In genomic region chr5:178209334-178210072, GRCh38 we compare ENCODE assay signal across 15 cellular contexts. TPM values are rescaled to one million over a fixed set of nuclear protein-coding genes. Genes with fewer than 3 reads are reported as not detected.
A peak's percentile ranks its signal among the peaks of the same experiment; 100 is the strongest.
DNase-seq lines count a peak whose midpoint lies in the region; ATAC-seq, FAIRE-seq and TF ChIP-seq lines count a peak whose summit lies in the region.
"Had no signal": no experiment of that assay in that cellular context is flagged by ENCODE, and none has a peak within 500 bp of the region (broad histone marks: within the 10 kb centered on the region; RNA-seq: fewer than 3 reads in every experiment).

No MANE protein-coding gene starts in this region.

- no peak overlapping the region for H2BK120ac ChIP-seq in trophoblast cell (ENCODE audit: insufficient read depth, low read length, poor library complexity)

- no peak overlapping the region for H3K4ac ChIP-seq in trophoblast cell (ENCODE audit: low read depth, low read length)

- H3K4me2 ChIP-seq in K562 (ENCODE audit: insufficient read depth, low read length): no peak overlapping the region
- no peak overlapping the region for H3K4me2 ChIP-seq in trophoblast cell (ENCODE audit: low read length)
- H3K4me2 ChIP-seq in MM.1S (ENCODE audit: low read depth, low read length): no peak overlapping the region

- peaks cover 17% of the 10 kb centered on the region for H3K27me3 Mint-ChIP-seq in HFFc6 (ENCODE audit: insufficient read depth)

- no peak for FAIRE-seq in K562 (lab: Jason Lieb, UNC)

- no peak overlapping the region for H3K23ac ChIP-seq in trophoblast cell (ENCODE audit: low read length)

- H3K18ac ChIP-seq in trophoblast cell (ENCODE audit: low read length): peak overlapping the region; percentile 4

- peaks cover 6% of the 10 kb centered on the region for H3K79me1 ChIP-seq in trophoblast cell (ENCODE audit: low read length)

- TF ChIP-seq RAD21 in K562 (CRISPR knock-in tag; conservative IDR thresholded peaks at IDR 0.05 in 1 of 2, IDR thresholded peaks at IDR 0.05 in 1 of 2): no peak

- intact Hi-C loops in K562 (cut with micrococcal nuclease): no loop called here

- H3K27ac Mint-ChIP-seq in HFFc6: 0 out of 2 replicates have a peak overlapping the region, but pooled peaks have one; percentile 24

- H3K9ac ChIP-seq in K562 (ENCODE audit: insufficient read depth in 1 of 2, low read depth in 2 of 2, low read length in 2 of 2): peak overlapping the region in 1 of 2 experiments; percentile 7; a peak in 1 of 4 replicates
- H3K9ac ChIP-seq in trophoblast cell (ENCODE audit: low read length): no peak overlapping the region
- H3K9ac ChIP-seq in MM.1S (ENCODE audit: low read length): no peak overlapping the region

- TF ChIP-seq CTCF in HFFc6 (IDR thresholded peaks at IDR 0.05) (no peak), K562 (IDR thresholded peaks at IDR 0.05 in 2 of 3, conservative IDR thresholded peaks at IDR 0.05 in 1 of 3; ENCODE audit: insufficient read depth in 2 of 3, low read depth in 1 of 3, low read length in 3 of 3) (no peak), MM.1S (IDR thresholded peaks at IDR 0.05; ENCODE audit: low read length) (no peak)

- peaks cover 79% of the 10 kb centered on the region for H4K20me1 ChIP-seq in K562 (replicated peaks; ENCODE audit: control insufficient read depth, insufficient read depth, low read length)
- H4K20me1 ChIP-seq in MM.1S (ENCODE audit: insufficient read depth, low read length): peaks cover 54% of the 10 kb centered on the region

- TF ChIP-seq POLR2A in K562 (conservative IDR thresholded peaks at IDR 0.05): peak; percentile 22

- no peak overlapping the region for H2BK5ac ChIP-seq in trophoblast cell (ENCODE audit: low read depth, low read length, poor library complexity)

- peaks cover 54% of the 10 kb centered on the region for H3K79me2 ChIP-seq in K562 (ENCODE audit: control insufficient read depth, insufficient read depth, low read length)
- peaks cover 21% of the 10 kb centered on the region for H3K79me2 ChIP-seq in trophoblast cell (ENCODE audit: control insufficient read depth, insufficient read depth, low read length, poor library complexity)
- peaks cover 67% of the 10 kb centered on the region for H3K79me2 ChIP-seq in MM.1S (ENCODE audit: low read length)

- 88% methylated on average over 8 of the region's 8 CpGs for WGBS in K562 (ENCODE audit: insufficient coverage, low coverage, missing lambda C conversion rate)
- no CpG with 5 or more reads among the region's 8 CpGs for WGBS in trophoblast cell (ENCODE audit: extremely low coverage, insufficient coverage, insufficient read length)

- H3F3A ChIP-seq in MM.1S (ENCODE audit: insufficient read depth, low read length): peaks cover 39% of the 10 kb centered on the region

- ATAC-seq in K562: no peak
- ATAC-seq in HG03378 (IDR thresholded peaks at IDR 0.05; ENCODE audit: unreplicated experiment): no peak
- ATAC-seq: heart left ventricle had no signal

- H2BK12ac ChIP-seq in trophoblast cell (ENCODE audit: low read length): no peak overlapping the region

- no TSS peak for BruUV-seq in K562 (replicated peaks; lab: Mats Ljungman, UMichigan)

- H4K12ac ChIP-seq in trophoblast cell (ENCODE audit: low read depth, low read length): no peak overlapping the region

- peaks cover 20 to 21% of the 10 kb centered on the region in 2 experiments; a peak in 4 of 5 replicates for H3K4me1 ChIP-seq in K562 (replicated peaks in 1 of 2; ENCODE audit: control insufficient read depth in 2 of 2, insufficient read depth in 2 of 2, low read length in 2 of 2)
- H3K4me1 ChIP-seq in trophoblast cell (ENCODE audit: control insufficient read depth in 1 of 2, insufficient read depth in 2 of 2, low read length in 2 of 2): peaks cover 0 to 16% of the 10 kb centered on the region in 2 experiments
- peaks cover 13% of the 10 kb centered on the region for H3K4me1 ChIP-seq in MM.1S (ENCODE audit: low read length)

- in situ Hi-C loops in K562 (cut with MboI): no loop called here

- peaks cover 10% of the 10 kb centered on the region for H3K9me1 ChIP-seq in K562 (ENCODE audit: control insufficient read depth, insufficient read depth, low read length)

- H3K9me3 Mint-ChIP-seq in HFFc6: peaks cover under 1% of the 10 kb centered on the region; the same call in 1 of the 2 replicates

- peaks cover 26% of the 10 kb centered on the region for H3K4me1 Mint-ChIP-seq in HFFc6 (ENCODE audit: low read depth)

- POLR2A ChIA-PET in K562 (lab: Yijun Ruan, JAX): interaction anchor here (0.7 to 12.7 kb wide), 3 partner anchors 13 to 173 kb away, joined by 3 to 162 read pairs (median 5); partner anchors contain the start of gene PHYKPL

- no peak overlapping the region for H4K91ac ChIP-seq in trophoblast cell (ENCODE audit: low read depth, low read length)

- H3K27me3 ChIP-seq in K562 (ENCODE audit: control insufficient read depth in 2 of 2, insufficient read depth in 2 of 2, low read length in 2 of 2) (no peaks in the 10 kb centered on the region), trophoblast cell (ENCODE audit: insufficient read depth, low read length) (peaks cover 3% of the 10 kb centered on the region), MM.1S (replicated peaks; ENCODE audit: insufficient read depth, low read length) (no peaks in the 10 kb centered on the region)
- H3K27me3 ChIP-seq: heart left ventricle, stomach had no signal

- H3K4me3 ChIP-seq in K562: no peak overlapping the region
- no peak overlapping the region for H3K4me3 ChIP-seq in trophoblast cell (ENCODE audit: low read depth, low read length)
- H3K4me3 ChIP-seq in MM.1S (ENCODE audit: low read length): no peak overlapping the region
- H3K4me3 ChIP-seq: heart left ventricle had no signal

- no peak for TF ChIP-seq EP300 in K562 (IDR thresholded peaks at IDR 0.05; ENCODE audit: low read length)

- H2AFZ ChIP-seq in K562 (ENCODE audit: low read depth, low read length): no peak overlapping the region
- H2AFZ ChIP-seq in trophoblast cell (ENCODE audit: insufficient read depth, low read length, poor library complexity): no peak overlapping the region
- no peak overlapping the region for H2AFZ ChIP-seq in MM.1S (ENCODE audit: low read length)

- H3K36me3 Mint-ChIP-seq in HFFc6 (ENCODE audit: low read depth): peaks cover 44% of the 10 kb centered on the region

- CTCF ChIA-PET in K562 (lab: Yijun Ruan, JAX; ENCODE audit: low intra/inter-chr PET ratio): no interaction called here

- H3K36me3 ChIP-seq in K562 (ENCODE audit: control insufficient read depth, insufficient read depth, low read length) (peaks cover 93% of the 10 kb centered on the region), trophoblast cell (ENCODE audit: control insufficient read depth in 1 of 2, insufficient read depth in 2 of 2, low read length in 2 of 2) (peaks cover 71 to 81% of the 10 kb centered on the region in 2 experiments), MM.1S (replicated peaks; ENCODE audit: insufficient read depth, low read length) (peaks cover 51% of the 10 kb centered on the region)

- no peak overlapping the region for H2AK5ac ChIP-seq in trophoblast cell (ENCODE audit: low read length)

- no peak overlapping the region for H3K4me3 Mint-ChIP-seq in HFFc6

- DNase-seq in ELF-1 (ENCODE audit: low read depth, low spot score): peak; percentile 4
- no peak for DNase-seq in HFFc6
- no peak for DNase-seq in K562 (ENCODE audit: extremely low read depth in 1 of 4, low spot score in 3 of 4)
- no peak for DNase-seq in trophoblast cell
- no peak for DNase-seq in MM.1S
- DNase-seq in T-helper 2 cell: no peak
- DNase-seq: central memory CD4-positive, alpha-beta T cell; kidney glomerular epithelial cell; NCI-H1417 treated with DMSO at 0.1 percent for 48 hours; NCI-H446 treated with DMSO at 0.1 percent for 48 hours; stomach had no signal

- H3K9me2 ChIP-seq in MM.1S (replicated peaks; ENCODE audit: insufficient read depth, low read length): no peaks in the 10 kb centered on the region

- no peak overlapping the region for H3K14ac ChIP-seq in trophoblast cell (ENCODE audit: low read length)

- H3K9me3 ChIP-seq in K562 (replicated peaks; ENCODE audit: control insufficient read depth, insufficient read depth, low read depth, low read length) (no peaks in the 10 kb centered on the region), trophoblast cell (ENCODE audit: insufficient read depth, low read depth, low read length) (no peaks in the 10 kb centered on the region), MM.1S (replicated peaks; ENCODE audit: insufficient read depth, low read length) (no peaks in the 10 kb centered on the region)
- H3K9me3 ChIP-seq: heart left ventricle, stomach had no signal

- no peak overlapping the region for H3K27ac ChIP-seq in K562 (ENCODE audit: extremely low read depth, low read depth, low read length)
- H3K27ac ChIP-seq in trophoblast cell (ENCODE audit: low read depth, low read length): no peak overlapping the region
- H3K27ac ChIP-seq in MM.1S (ENCODE audit: low read length): no peak overlapping the region
- H3K27ac ChIP-seq: heart left ventricle had no signal

- H4K8ac ChIP-seq in trophoblast cell (ENCODE audit: low read depth, low read length): no peak overlapping the region

RNA-seq across cellular contexts. Expression of gene HNRNPAB, which starts 5.2 kb away (rescaled TPM):
- total RNA-seq in HFFc6 (2021; fragmentation: NEBNext Ultra II Directional; extraction: Animal tissue kit (Norgen Biotek cat#: 25700)): 100 to 1,000 TPM; 153 to 218 (median 197) TPM
- 107 and 112 TPM in 2 replicates for total RNA-seq in K562 (2011; cell fraction: chromatin; rRNA removed; ENCODE audit: low replicate concordance)
- total RNA-seq in K562 (2011; cell fraction: nucleolus; rRNA removed): 50.4 and 55.9 TPM in 2 replicates
- total RNA-seq in K562 (2011; cell fraction: nucleoplasm; rRNA removed): 93.1 and 119 TPM in 2 replicates
- total RNA-seq in K562 (2014; rRNA removed) (236 and 251 TPM in 2 replicates), K562 (2014; rRNA removed; fragmentation: Illumina TruSeq; extraction: Trizol) (193 and 210 TPM in 2 replicates), K562 (2015; rRNA removed; fragmentation: Illumina TruSeq; extraction: Trizol) (213 and 223 TPM in 2 replicates), K562 (2021) (299 and 351 TPM in 2 replicates)
- polyA plus RNA-seq in K562 (2011; rRNA removed) (160 and 253 TPM in 2 replicates), K562 (2014; fragmentation: Illumina TruSeq; extraction: Trizol) (284 and 307 TPM in 2 replicates), K562 (2014; fragmentation: Nextera tagmentation; extraction: Ambion mirVana) (10 to 100 TPM; 34.6 to 44.7 TPM), K562 (2014; rRNA removed) (404 and 425 TPM in 2 replicates)
- polyA plus RNA-seq in K562 (2011; cell fraction: cytosol; rRNA removed): 229 and 236 TPM in 2 replicates
- 131 TPM in 2 replicates for polyA plus RNA-seq in K562 (2011; cell fraction: nucleus; rRNA removed)
- polyA plus RNA-seq in K562 (2012): 175 and 305 TPM in 2 replicates
- polyA minus RNA-seq in K562 (2011; rRNA and poly(A)+ RNA removed): 75.6 and 103 TPM in 2 replicates
- 69.1 and 82.2 TPM in 2 replicates for polyA minus RNA-seq in K562 (2011; cell fraction: cytosol; rRNA and poly(A)+ RNA removed)
- 31.9 and 48.4 TPM in 2 replicates for polyA minus RNA-seq in K562 (2011; cell fraction: nucleus; rRNA and poly(A)+ RNA removed)
- 170 and 172 TPM in 2 replicates for polyA plus RNA-seq in trophoblast cell (2013)

RNA-seq across cellular contexts. Expression of gene GMCL2, which starts 22.3 kb away (rescaled TPM):
- total RNA-seq in HFFc6 (2021; fragmentation: NEBNext Ultra II Directional; extraction: Animal tissue kit (Norgen Biotek cat#: 25700)): not detected
- total RNA-seq in K562 (2011; cell fraction: chromatin; rRNA removed; ENCODE audit: low replicate concordance): 0.14 TPM in 1 of 2 replicates, not detected in the other
- total RNA-seq in K562 (2011; cell fraction: nucleolus; rRNA removed): not detected in 2 replicates
- not detected in 2 replicates for total RNA-seq in K562 (2011; cell fraction: nucleoplasm; rRNA removed)
- not detected in 2 replicates for total RNA-seq in K562 (2014; rRNA removed)
- total RNA-seq in K562 (2014; rRNA removed; fragmentation: Illumina TruSeq; extraction: Trizol): 0.04 TPM in 1 of 2 replicates, not detected in the other
- not detected in 2 replicates for total RNA-seq in K562 (2015; rRNA removed; fragmentation: Illumina TruSeq; extraction: Trizol)
- total RNA-seq in K562 (2021): not detected in 2 replicates
- 0.03 TPM in 1 of 2 replicates, not detected in the other for polyA plus RNA-seq in K562 (2011; rRNA removed)
- polyA plus RNA-seq in K562 (2011; cell fraction: cytosol; rRNA removed): not detected in 2 replicates
- polyA plus RNA-seq in K562 (2011; cell fraction: nucleus; rRNA removed): not detected in 2 replicates
- not detected in 2 replicates for polyA plus RNA-seq in K562 (2012)
- not detected in 2 replicates for polyA plus RNA-seq in K562 (2014; fragmentation: Illumina TruSeq; extraction: Trizol)
- not detected for polyA plus RNA-seq in K562 (2014; fragmentation: Nextera tagmentation; extraction: Ambion mirVana)
- polyA plus RNA-seq in K562 (2014; rRNA removed): not detected in 2 replicates
- 0.06 TPM in 1 of 2 replicates, not detected in the other for polyA minus RNA-seq in K562 (2011; rRNA and poly(A)+ RNA removed)
- not detected in 2 replicates for polyA minus RNA-seq in K562 (2011; cell fraction: cytosol; rRNA and poly(A)+ RNA removed)
- not detected in 2 replicates for polyA minus RNA-seq in K562 (2011; cell fraction: nucleus; rRNA and poly(A)+ RNA removed)
- not detected in 2 replicates for polyA plus RNA-seq in trophoblast cell (2013)
- total RNA-seq: epithelial cell of proximal tubule, heart left ventricle, OCI-LY7, stomach had no signal
- polyA plus RNA-seq: heart left ventricle, stomach had no signal

RNA-seq across cellular contexts. Expression of gene PHYKPL, which starts 23.1 kb away (rescaled TPM):
- total RNA-seq in HFFc6 (2021; fragmentation: NEBNext Ultra II Directional; extraction: Animal tissue kit (Norgen Biotek cat#: 25700)): 10 to 100 TPM; 18.7 to 25.6 (median 23.9) TPM
- total RNA-seq in K562 (2011; cell fraction: chromatin; rRNA removed; ENCODE audit: low replicate concordance): 203 and 378 TPM in 2 replicates
- total RNA-seq in K562 (2011; cell fraction: nucleolus; rRNA removed): 205 and 217 TPM in 2 replicates
- 219 and 287 TPM in 2 replicates for total RNA-seq in K562 (2011; cell fraction: nucleoplasm; rRNA removed)
- total RNA-seq in K562 (2014; rRNA removed): 18.6 and 21.6 TPM in 2 replicates
- 13.9 and 18.4 TPM in 2 replicates for total RNA-seq in K562 (2014; rRNA removed; fragmentation: Illumina TruSeq; extraction: Trizol)
- total RNA-seq in K562 (2015; rRNA removed; fragmentation: Illumina TruSeq; extraction: Trizol): 16.7 and 17.1 TPM in 2 replicates
- 34.0 and 34.7 TPM in 2 replicates for total RNA-seq in K562 (2021)
- 25.6 and 40.7 TPM in 2 replicates for polyA plus RNA-seq in K562 (2011; rRNA removed)
- 18.3 and 25.8 TPM in 2 replicates for polyA plus RNA-seq in K562 (2011; cell fraction: cytosol; rRNA removed)
- polyA plus RNA-seq in K562 (2011; cell fraction: nucleus; rRNA removed): 126 and 156 TPM in 2 replicates
- polyA plus RNA-seq in K562 (2012): 19.8 and 52.3 TPM in 2 replicates
- polyA plus RNA-seq in K562 (2014; fragmentation: Illumina TruSeq; extraction: Trizol): 19.6 and 20.1 TPM in 2 replicates
- 1 to 10 TPM; 4.7 to 6.5 TPM for polyA plus RNA-seq in K562 (2014; fragmentation: Nextera tagmentation; extraction: Ambion mirVana)
- polyA plus RNA-seq in K562 (2014; rRNA removed): 31.9 and 32.0 TPM in 2 replicates
- polyA minus RNA-seq in K562 (2011; rRNA and poly(A)+ RNA removed): 33.9 and 36.4 TPM in 2 replicates
- 9.2 and 15.5 TPM in 2 replicates for polyA minus RNA-seq in K562 (2011; cell fraction: cytosol; rRNA and poly(A)+ RNA removed)
- polyA minus RNA-seq in K562 (2011; cell fraction: nucleus; rRNA and poly(A)+ RNA removed): 71.5 and 72.2 TPM in 2 replicates
- 12.4 and 12.8 TPM in 2 replicates for polyA plus RNA-seq in trophoblast cell (2013)

RNA-seq across cellular contexts. Expression of gene NHP2, which starts 55.8 kb away (rescaled TPM):
- total RNA-seq in HFFc6 (2021; fragmentation: NEBNext Ultra II Directional; extraction: Animal tissue kit (Norgen Biotek cat#: 25700)): 100 to 1,000 TPM; 172 to 204 (median 184) TPM
- 43.3 and 92.9 TPM in 2 replicates for total RNA-seq in K562 (2011; cell fraction: chromatin; rRNA removed; ENCODE audit: low replicate concordance)
- 96.6 and 97.4 TPM in 2 replicates for total RNA-seq in K562 (2011; cell fraction: nucleolus; rRNA removed)
- total RNA-seq in K562 (2011; cell fraction: nucleoplasm; rRNA removed): 76.8 and 91.9 TPM in 2 replicates
- total RNA-seq in K562 (2014; rRNA removed) (559 and 622 TPM in 2 replicates), K562 (2014; rRNA removed; fragmentation: Illumina TruSeq; extraction: Trizol) (128 and 144 TPM in 2 replicates), K562 (2015; rRNA removed; fragmentation: Illumina TruSeq; extraction: Trizol) (255 and 258 TPM in 2 replicates), K562 (2021) (304 and 309 TPM in 2 replicates)
- polyA plus RNA-seq in K562 (2011; rRNA removed) (140 and 146 TPM in 2 replicates), K562 (2014; fragmentation: Illumina TruSeq; extraction: Trizol) (143 and 312 TPM in 2 replicates), K562 (2014; fragmentation: Nextera tagmentation; extraction: Ambion mirVana) (100 to 1,000 TPM in 1 of 2 experiments, 10 to 100 TPM in 1; 52.8 to 124 TPM), K562 (2014; rRNA removed) (302 and 369 TPM in 2 replicates)
- 191 and 212 TPM in 2 replicates for polyA plus RNA-seq in K562 (2011; cell fraction: cytosol; rRNA removed)
- polyA plus RNA-seq in K562 (2011; cell fraction: nucleus; rRNA removed): 106 and 110 TPM in 2 replicates
- polyA plus RNA-seq in K562 (2012): 178 and 294 TPM in 2 replicates
- polyA minus RNA-seq in K562 (2011; rRNA and poly(A)+ RNA removed): 66.3 and 75.7 TPM in 2 replicates
- polyA minus RNA-seq in K562 (2011; cell fraction: cytosol; rRNA and poly(A)+ RNA removed): 79.6 and 136 TPM in 2 replicates
- polyA minus RNA-seq in K562 (2011; cell fraction: nucleus; rRNA and poly(A)+ RNA removed): 44.0 and 63.9 TPM in 2 replicates
- 123 TPM in 2 replicates for polyA plus RNA-seq in trophoblast cell (2013)
